20 cellular contexts compared by ENCODE assay signal in the genomic region with DNA sequence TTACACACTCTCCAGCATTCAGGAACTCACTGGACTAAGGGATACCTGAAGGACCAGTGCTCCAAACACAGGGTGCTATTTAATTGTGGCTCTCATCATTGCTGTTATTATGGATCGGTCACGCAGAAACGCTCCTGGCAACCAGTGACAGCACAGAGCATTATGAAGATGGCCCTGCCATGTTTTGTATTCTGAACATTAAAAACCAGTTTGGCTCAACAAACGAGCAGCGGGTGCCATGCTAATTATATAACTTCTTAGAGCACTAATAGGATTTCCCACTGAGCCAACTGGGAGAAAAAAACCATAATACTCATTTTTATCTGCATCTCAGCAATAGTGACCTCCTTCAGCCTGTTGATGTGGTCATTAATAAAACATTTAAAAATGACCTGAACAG.
DNase-seq lines count a peak whose midpoint lies in the region; ATAC-seq, FAIRE-seq and TF ChIP-seq lines count a peak whose summit lies in the region.
"Had no signal": no experiment of that assay in that cellular context is flagged by ENCODE, and none has a peak within 500 bp of the region (broad histone marks: within the 10 kb centered on the region; RNA-seq: fewer than 3 reads in every experiment).

No MANE protein-coding gene starts in this region.

- no peak overlapping the region for H3K56ac ChIP-seq in IMR-90 (ENCODE audit: extremely low read depth, insufficient read depth, low read length)

- dilution Hi-C loops in IMR-90 (cut with HindIII; ENCODE audit: low sequenced_read_pairs, unreplicated experiment): no loop called here

- TF ChIP-seq CTCF in IMR-90 (conservative IDR thresholded peaks at IDR 0.05; ENCODE audit: low read depth, low read length) (no peak), bronchial epithelial cell (IDR thresholded peaks at IDR 0.05; ENCODE audit: insufficient read depth, low read length, severe bottlenecking) (no peak), dorsolateral prefrontal cortex (IDR thresholded peaks at IDR 0.05 in 54 of 56, conservative IDR thresholded peaks at IDR 0.05 in 2 of 56; ENCODE audit: low read depth in 1 of 56, partially characterized antibody in 56 of 56) (no peak), mucosa of descending colon (IDR thresholded peaks at IDR 0.05) (no peak)

- in situ Hi-C loops in IMR-90 (cut with MboI; ENCODE audit: low sequenced_read_pairs): no loop called here

- H2AK5ac ChIP-seq in IMR-90 (ENCODE audit: low read depth, low read length): peak overlapping the region; percentile 31; the same call in 1 of the 2 replicates

- intact Hi-C loops in IMR-90 (cut with micrococcal nuclease): loop anchor here (5.0 kb wide), 1 partner anchor 47 kb away; no protein-coding TSS in a partner anchor
- intact Hi-C loops in dorsolateral prefrontal cortex (cut with DNase I): no loop called here
- intact Hi-C loops in mucosa of descending colon (cut with DNase I, micrococcal nuclease): no loop called here

- no peak overlapping the region for H3K9ac ChIP-seq in IMR-90 (ENCODE audit: low read depth, low read length)
- H3K9ac ChIP-seq: BLaER1 treated with 17β-estradiol and CSF1 and Interleukin-3, amounts not matched to agents 10 nM and 100 nM had no signal

- no peak overlapping the region for H3K14ac ChIP-seq in IMR-90 (replicated peaks; ENCODE audit: low read depth, low read length)

- H3K27me3 ChIP-seq in IMR-90 (ENCODE audit: control insufficient read depth, insufficient read depth, low read length) (no peaks in the 10 kb centered on the region), bronchial epithelial cell (ENCODE audit: control insufficient read depth, insufficient read depth, low read length) (no peaks in the 10 kb centered on the region), dorsolateral prefrontal cortex (no peaks in the 10 kb centered on the region)
- H3K27me3 ChIP-seq: BLaER1 treated with 17β-estradiol and CSF1 and Interleukin-3, amounts not matched to agents 10 nM and 100 nM; SJCRH30 had no signal

- peak overlapping the region in 1 of 2 experiments; percentile 24; a peak in 1 of 4 replicates for H4K8ac ChIP-seq in IMR-90 (ENCODE audit: low read depth in 2 of 2, low read length in 2 of 2)

- H3K23ac ChIP-seq in IMR-90 (ENCODE audit: low read depth, low read length): no peak overlapping the region

- H3K4me2 ChIP-seq in IMR-90 (ENCODE audit: low read depth, low read length): no peak overlapping the region
- H3K4me2 ChIP-seq: BLaER1 treated with 17β-estradiol and CSF1 and Interleukin-3, amounts not matched to agents 10 nM and 100 nM had no signal

- no peak overlapping the region for H2AFZ ChIP-seq in IMR-90 (replicated peaks; ENCODE audit: low read length, poor library complexity)

- peak overlapping the region; percentile 37; the same call in 1 of the 2 replicates for H4K91ac ChIP-seq in IMR-90 (ENCODE audit: insufficient read depth, low read depth, low read length)

- CTCF ChIA-PET in IMR-90 (lab: Yijun Ruan, JAX): no interaction called here

- peak; percentile 70 for FAIRE-seq in bronchial epithelial cell (lab: Jason Lieb, UNC)
- FAIRE-seq: D721Med, GM12892 had no signal

- H4K5ac ChIP-seq in IMR-90 (ENCODE audit: low read depth, low read length): no peak overlapping the region

- TF ChIP-seq POLR2A in IMR-90 (IDR thresholded peaks at IDR 0.05; ENCODE audit: low read depth, low read length): no peak

- H2BK5ac ChIP-seq in IMR-90 (ENCODE audit: low read depth, low read length, poor library complexity, severe bottlenecking): no peak overlapping the region

- no peaks in the 10 kb centered on the region for H3K9me1 ChIP-seq in IMR-90 (ENCODE audit: insufficient read depth, low read length)

- H2BK120ac ChIP-seq in IMR-90 (ENCODE audit: low read depth, low read length): no peak overlapping the region

- H3K4me1 ChIP-seq in IMR-90 (ENCODE audit: control insufficient read depth, insufficient read depth, low read length) (peaks cover 9% of the 10 kb centered on the region), mucosa of descending colon (ENCODE audit: low read depth) (no peaks in the 10 kb centered on the region)
- H3K4me1 ChIP-seq: SJCRH30 had no signal

- H4K20me1 ChIP-seq in IMR-90 (ENCODE audit: insufficient read depth, low read length): no peaks in the 10 kb centered on the region
- H4K20me1 ChIP-seq: BLaER1 treated with 17β-estradiol and CSF1 and Interleukin-3, amounts not matched to agents 10 nM and 100 nM had no signal

- H3K36me3 ChIP-seq in IMR-90 (ENCODE audit: control insufficient read depth, insufficient read depth, low read length) (peaks cover 6% of the 10 kb centered on the region), bronchial epithelial cell (ENCODE audit: control insufficient read depth, insufficient read depth, low read length) (no peaks in the 10 kb centered on the region), mucosa of descending colon (ENCODE audit: low read depth) (no peaks in the 10 kb centered on the region)

- no peak overlapping the region for H3K18ac ChIP-seq in IMR-90 (ENCODE audit: low read depth, low read length)

- H3K27ac ChIP-seq in IMR-90 (ENCODE audit: insufficient read depth, low read length) (no peak overlapping the region), dorsolateral prefrontal cortex (no peak overlapping the region)
- H3K27ac ChIP-seq: BLaER1 treated with 17β-estradiol and CSF1 and Interleukin-3, amounts not matched to agents 10 nM and 100 nM; SJCRH30 had no signal

- H3K4me3 ChIP-seq in IMR-90 (ENCODE audit: insufficient read depth, low read depth, low read length): no peak overlapping the region
- no peak overlapping the region for H3K4me3 ChIP-seq in bronchial epithelial cell (ENCODE audit: low read depth, low read length)
- peak overlapping the region in 1 of 59 donors; percentile 14 for H3K4me3 ChIP-seq in dorsolateral prefrontal cortex
- H3K4me3 ChIP-seq in mucosa of descending colon: no peak overlapping the region
- H3K4me3 ChIP-seq: BLaER1 treated with 17β-estradiol and CSF1 and Interleukin-3, amounts not matched to agents 10 nM and 100 nM; SJCRH30 had no signal

- peaks cover 4 to 17% of the 10 kb centered on the region in 2 experiments; a peak in 3 of 4 replicates for H3K79me1 ChIP-seq in IMR-90 (ENCODE audit: low read depth in 1 of 2, low read length in 2 of 2)

- WGBS in IMR-90 (ENCODE audit: extremely low coverage in 2 of 2, insufficient read length in 1 of 2), 2 experiments: no CpG with 5 or more reads among the region's 5 CpGs

- peak overlapping the region; percentile 22; the same call in 1 of the 2 replicates for H3K4ac ChIP-seq in IMR-90 (ENCODE audit: low read depth, low read length)

- peak overlapping the region; percentile 30; the same call in 1 of the 3 replicates for H2BK15ac ChIP-seq in IMR-90 (ENCODE audit: low read depth, low read length)

- no TSS peak for BruUV-seq in IMR-90 (replicated peaks; lab: Mats Ljungman, UMichigan)

- POLR2A ChIA-PET in IMR-90 (lab: Charles Lee; ENCODE audit: unreplicated experiment): interaction anchor here (0.6 kb wide), 1 partner anchor 20 kb away, joined by 3 read pairs; no protein-coding TSS in a partner anchor

- TF ChIP-seq RAD21 in IMR-90 (IDR thresholded peaks at IDR 0.05; ENCODE audit: low read length): no peak

- H3K9me3 ChIP-seq in IMR-90 (ENCODE audit: control insufficient read depth, insufficient read depth, low read length): no peaks in the 10 kb centered on the region
- no peaks in the 10 kb centered on the region for H3K9me3 ChIP-seq in mucosa of descending colon
- H3K9me3 ChIP-seq: SJCRH30 had no signal

- DNase-seq in COR-L47 (lab: John Stamatoyannopoulos, UW): peak; percentile 85
- DNase-seq in IMR-90: no peak
- DNase-seq in NCI-H748 (lab: John Stamatoyannopoulos, UW; ENCODE audit: unreplicated experiment): peak; percentile 96
- DNase-seq in bronchial epithelial cell (ENCODE audit: low read depth): no peak
- DNase-seq in dorsolateral prefrontal cortex: no peak
- no peak for DNase-seq in mucosa of descending colon
- no peak for DNase-seq in NAMALWA (ENCODE audit: low spot score)
- DNase-seq: CD8-positive, alpha-beta T cell; GOT3; MM.1S; NCI-H1092 treated with DMSO at 0.1 percent for 48 hours; NCI-H1930; NCI-H226; NCI-H774; SJCRH30 had no signal

- no peak overlapping the region for H2AK9ac ChIP-seq in IMR-90 (replicated peaks; ENCODE audit: low read depth, low read length, poor library complexity)

- ATAC-seq in IMR-90 (ENCODE audit: low read depth) (no peak), mucosa of descending colon (no peak)
- ATAC-seq: CD8-positive, alpha-beta T cell; HCT116; Panc1 had no signal

- H2BK20ac ChIP-seq in IMR-90 (ENCODE audit: low read depth, low read length): 0 out of 2 replicates have a peak overlapping the region, but pooled peaks have one; percentile 18

TF ChIP-seq in IMR-90, 13 proteins besides CTCF, POLR2A, EP300 and RAD21:
- TF ChIP-seq FOS (IDR thresholded peaks at IDR 0.05; ENCODE audit: low read depth, low read length) (no peak), MXI1 (IDR thresholded peaks at IDR 0.05; ENCODE audit: borderline replicate concordance, low read depth, low read length) (no peak), CHD1 (IDR thresholded peaks at IDR 0.05; ENCODE audit: low read depth, low read length) (no peak), RCOR1 (IDR thresholded peaks at IDR 0.05; ENCODE audit: insufficient replicate concordance, low read length) (no peak), ELK1 (IDR thresholded peaks at IDR 0.05; ENCODE audit: borderline replicate concordance, low read depth, low read length) (no peak), MAFK (IDR thresholded peaks at IDR 0.05; ENCODE audit: low read depth, low read length) (no peak), SMC3 (IDR thresholded peaks at IDR 0.05; ENCODE audit: low read depth, low read length) (no peak), BHLHE40 (IDR thresholded peaks at IDR 0.05; ENCODE audit: low read depth, low read length) (no peak), MAZ (IDR thresholded peaks at IDR 0.05; ENCODE audit: borderline replicate concordance, low read depth, low read length) (no peak)

Comparison
In these comparisons a context has a peak if more than half of its experiments do, and no peak if none do; other contexts are left out.
1. DNase-seq: peak in COR-L47 (single experiment) and NCI-H748 (single experiment); none in IMR-90 (single experiment), bronchial epithelial cell (single experiment), dorsolateral prefrontal cortex (0 of 10), mucosa of descending colon (0 of 3) and NAMALWA (single experiment).